In the genomic region with DNA sequence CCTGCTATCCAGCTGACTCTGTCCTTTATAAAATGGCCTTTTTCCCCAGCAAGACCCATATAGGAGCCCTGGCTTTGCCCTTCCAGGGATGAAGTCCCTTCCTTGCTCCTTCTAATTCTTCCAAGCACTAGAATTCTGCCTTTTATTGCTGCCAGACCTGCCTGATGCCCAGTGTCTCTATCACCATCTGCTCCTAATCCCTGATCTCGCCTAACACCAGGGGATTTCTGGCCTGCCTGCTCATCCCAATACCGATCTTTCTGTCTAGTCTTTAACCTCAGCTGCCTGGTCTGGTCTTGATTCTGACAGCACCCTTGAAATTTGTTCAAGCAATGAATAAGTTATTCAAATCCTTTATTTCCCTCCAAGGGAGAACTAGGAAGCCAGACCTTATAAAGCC, we compare ENCODE assay signal across 17 cellular contexts.
A peak's percentile ranks its signal among the peaks of the same experiment; 100 is the strongest.
DNase-seq lines count a peak whose midpoint lies in the region; TF ChIP-seq lines count a peak whose summit lies in the region.
"Had no signal": no experiment of that assay in that cellular context is flagged by ENCODE, and none has a peak within 500 bp of the region (broad histone marks: within the 10 kb centered on the region; RNA-seq: fewer than 3 reads in every experiment).

No MANE protein-coding gene starts in this region.

- no peak overlapping the region for H3K27ac ChIP-seq in Peyer's patch
- H3K27ac ChIP-seq: 22Rv1, GM23248, KMS-11 had no signal

- H3K4me3 ChIP-seq in Peyer's patch, result no peak overlapping the region
- H3K4me3 ChIP-seq: GM23248 had no signal

- peak; percentile 37 for DNase-seq in D341Med (ENCODE audit: low spot score)
- peak; percentile 64 for DNase-seq in NCI-H524 treated with DMSO at 0.1 percent for 48 hours (lab: John Stamatoyannopoulos, UW)
- peak; percentile 87 for DNase-seq in cerebellar cortex (ENCODE audit: low spot score)
- no peak for DNase-seq in GM10266 (ENCODE audit: extremely low spot score)
- no peak for DNase-seq in EL
- no peak for DNase-seq in Peyer's patch
- no peak for DNase-seq in HCEC 1CT
- DNase-seq: CD8-positive, alpha-beta T cell; COR-L47; DMS79; GF-D8; GM23248; H9 had no signal

- peaks cover 0 to 5% (median 2%) of the 10 kb centered on the region in 4 donors for H3K4me1 ChIP-seq in Peyer's patch

- no peaks in the 10 kb centered on the region for H3K9me3 ChIP-seq in Peyer's patch

- no peaks in the 10 kb centered on the region for H3K36me3 ChIP-seq in Peyer's patch

- TF ChIP-seq CTCF in nephron (IDR thresholded peaks at IDR 0.05; ENCODE audit: unreplicated experiment in 3 of 3) (no peak), GM10266 (IDR thresholded peaks at IDR 0.05; ENCODE audit: control insufficient read depth, insufficient read depth, low read depth, missing control alignments) (no peak), Peyer's patch (IDR thresholded peaks at IDR 0.05) (no peak)

- TF ChIP-seq POLR2A in Peyer's patch (IDR thresholded peaks at IDR 0.05), result no peak

- H3K9me3 Mint-ChIP-seq in nephron, result no peaks in the 10 kb centered on the region
- H3K9me3 Mint-ChIP-seq: CD8-positive, alpha-beta T cell had no signal

- H3K4me1 Mint-ChIP-seq in nephron, result peaks cover 48% of the 10 kb centered on the region
- H3K4me1 Mint-ChIP-seq: CD14-positive monocyte, H9 had no signal

- H3K27me3 ChIP-seq in Peyer's patch, result no peaks in the 10 kb centered on the region

- H3K27me3 Mint-ChIP-seq in nephron (ENCODE audit: low read depth), result peaks cover 8% of the 10 kb centered on the region

- H3K36me3 Mint-ChIP-seq in nephron (ENCODE audit: low read depth), result peaks cover 10% of the 10 kb centered on the region
- H3K36me3 Mint-ChIP-seq: CD14-positive monocyte had no signal

- H3K27ac Mint-ChIP-seq in nephron, result peak overlapping the region; percentile 1 to 19 (median 11)
- H3K27ac Mint-ChIP-seq: CD14-positive monocyte; CD8-positive, alpha-beta T cell; H9 had no signal

- H3K4me3 Mint-ChIP-seq in nephron, result no peak overlapping the region
- H3K4me3 Mint-ChIP-seq: CD14-positive monocyte; CD8-positive, alpha-beta T cell; H9 had no signal

Comparison
In these comparisons a context has a peak if more than half of its experiments do, and no peak if none do; other contexts are left out.
1. DNase-seq: peak in D341Med (single experiment), NCI-H524 treated with DMSO at 0.1 percent for 48 hours (single experiment) and cerebellar cortex (single experiment); none in GM10266 (single experiment), EL (single experiment), Peyer's patch (0 of 3) and HCEC 1CT (single experiment).